Comparison of ENCODE assay signal across 8 cellular contexts in genomic region chr12:124906606-124907261, GRCh38. TPM values are rescaled to one million over a fixed set of nuclear protein-coding genes. Genes with fewer than 3 reads are reported as not detected.
A peak's percentile ranks its signal among the peaks of the same experiment; 100 is the strongest.
DNase-seq lines count a peak whose midpoint lies in the region; ATAC-seq, FAIRE-seq and TF ChIP-seq lines count a peak whose summit lies in the region.

No MANE protein-coding gene starts in this region.

- H3K4me1 ChIP-seq in A549, result peaks cover 75% of the 10 kb centered on the region
- H3K4me1 ChIP-seq in mesenchymal stem cell (ENCODE audit: control insufficient read depth, insufficient read depth, low read depth, low read length), result peaks cover 12% of the 10 kb centered on the region

- H3K4me2 ChIP-seq in A549, result peak overlapping the region; percentile 32
- H3K4me2 ChIP-seq in mesenchymal stem cell (ENCODE audit: low read length, poor library complexity, severe bottlenecking), result no peak overlapping the region

- H3K36me3 ChIP-seq in mesenchymal stem cell (ENCODE audit: control insufficient read depth in 1 of 2, insufficient read depth in 2 of 2, low read depth in 1 of 2, low read length in 2 of 2), result peaks cover 9 to 20% of the 10 kb centered on the region in 2 experiments

- ATAC-seq in A549 (peak; percentile 16 to 34; a peak in 3 of 6 replicates), GM19035 (IDR thresholded peaks at IDR 0.05; ENCODE audit: unreplicated experiment) (peak; percentile 60), HG03439 (IDR thresholded peaks at IDR 0.05; ENCODE audit: unreplicated experiment) (peak; percentile 48)

- peaks cover 8% of the 10 kb centered on the region for H3K79me1 ChIP-seq in mesenchymal stem cell (replicated peaks; ENCODE audit: low read length, poor library complexity, severe bottlenecking)

- CTCF ChIA-PET in A549 (lab: Yijun Ruan, JAX), result interaction anchor here (0.6 to 12.9 kb wide), 44 partner anchors 10 to 874 kb away, joined by 3 to 243 read pairs (median 4); partner anchors contain the start of gene SCARB1

- no peak overlapping the region for H2BK12ac ChIP-seq in mesenchymal stem cell (ENCODE audit: low read length in 2 of 2)

- no peak overlapping the region for H2BK120ac ChIP-seq in mesenchymal stem cell (ENCODE audit: low read depth, low read length)

- H2AK5ac ChIP-seq in mesenchymal stem cell (ENCODE audit: low read length, severe bottlenecking), result peak overlapping the region; percentile 22

- H3K9ac ChIP-seq in mesenchymal stem cell (ENCODE audit: low read length), result peak overlapping the region; percentile 1

- H3K4me3 ChIP-seq in A549 (no peak overlapping the region), mesenchymal stem cell (ENCODE audit: insufficient read depth in 1 of 2, low read depth in 1 of 2, low read length in 2 of 2) (no peak overlapping the region)

- no peaks in the 10 kb centered on the region for H3K27me3 ChIP-seq in mesenchymal stem cell (ENCODE audit: control insufficient read depth in 1 of 2, insufficient read depth in 1 of 2, low read length in 2 of 2)

- no peak overlapping the region for H4K8ac ChIP-seq in mesenchymal stem cell (ENCODE audit: low read length)

- DNase-seq in A549 (ENCODE audit: low read depth in 1 of 2, low spot score in 1 of 2) (peak; percentile 82 to 96), dermis microvascular lymphatic vessel endothelial cell (ENCODE audit: low read depth in 2 of 2) (peak; percentile 90 to 94), mesenchymal stem cell (peak; percentile 94), NCI-H1694 treated with DMSO at 0.1 percent for 48 hours (lab: John Stamatoyannopoulos, UW) (no peak)
- peak; percentile 81 to 97 for DNase-seq in activated CD4-positive, alpha-beta T cell treated with anti-CD3 and anti-CD28 coated beads for 4 hours
- peak; percentile 70 to 81 for DNase-seq in stimulated activated CD8-positive, alpha-beta memory T cell treated with anti-CD3 and anti-CD28 coated beads, Interleukin-7, amount 100 ng/mL, for 1 hour (ENCODE audit: low read depth in 2 of 2)

- no peak for TF ChIP-seq EP300 in A549 (IDR thresholded peaks at IDR 0.05)

- H3K9me3 ChIP-seq in A549 (no peaks in the 10 kb centered on the region), mesenchymal stem cell (ENCODE audit: control insufficient read depth, low read length) (no peaks in the 10 kb centered on the region)

- peak; percentile 100 for TF ChIP-seq CTCF in A549 (IDR thresholded peaks at IDR 0.05)

- H3K4ac ChIP-seq in mesenchymal stem cell (ENCODE audit: low read depth in 1 of 2, low read length in 2 of 2), result peak overlapping the region in 1 of 2 experiments; percentile 73

- TF ChIP-seq POLR2A in A549 (IDR thresholded peaks at IDR 0.05; ENCODE audit: low read length), result no peak

- no peak overlapping the region for H4K91ac ChIP-seq in mesenchymal stem cell (ENCODE audit: low read length)

- POLR2A ChIA-PET in A549 (lab: Yijun Ruan, JAX), result interaction anchor here (1.3 to 5.8 kb wide), 5 partner anchors 9 to 33 kb away, joined by 6 to 41 read pairs (median 12); no protein-coding TSS in a partner anchor

- H2BK5ac ChIP-seq in mesenchymal stem cell (ENCODE audit: low read depth, low read length, poor library complexity, severe bottlenecking), result no peak overlapping the region

- no peak overlapping the region for H3K14ac ChIP-seq in mesenchymal stem cell (ENCODE audit: low read length in 2 of 2)

- no peak overlapping the region for H2AFZ ChIP-seq in mesenchymal stem cell (ENCODE audit: low read depth, low read length)

- no peak overlapping the region for H3K23ac ChIP-seq in mesenchymal stem cell (ENCODE audit: low read length in 2 of 2)

- no peak for FAIRE-seq in A549 (lab: Jason Lieb, UNC)

- peak overlapping the region in 1 of 2 experiments; percentile 57 for H3K18ac ChIP-seq in mesenchymal stem cell (ENCODE audit: low read depth in 1 of 2, low read length in 2 of 2)

- 3% methylated on average over 2 of the region's 2 CpGs for WGBS in A549 (ENCODE audit: missing lambda C conversion rate)
- WGBS in mesenchymal stem cell, result 0% methylated on average over 1 of the region's 2 CpGs

- H3K27ac ChIP-seq in A549 (peak overlapping the region; percentile 72 to 85), mesenchymal stem cell (ENCODE audit: low read length, poor library complexity, severe bottlenecking) (no peak overlapping the region)

- TF ChIP-seq RAD21 in A549 (conservative IDR thresholded peaks at IDR 0.05 in 1 of 2, IDR thresholded peaks at IDR 0.05 in 1 of 2), result peak; percentile 98

- no peak overlapping the region for H2BK15ac ChIP-seq in mesenchymal stem cell (ENCODE audit: low read depth, poor library complexity, severe bottlenecking)

TF ChIP-seq in A549, 52 proteins besides CTCF, POLR2A, EP300 and RAD21:
- no peak for TF ChIP-seq FOSL2 (IDR thresholded peaks at IDR 0.05)
- peak; percentile 61; the same call in 1 of the 2 replicates for TF ChIP-seq FOSL2 (CRISPR knock-in tag; IDR thresholded peaks at IDR 0.05)
- TF ChIP-seq SMC3 (IDR thresholded peaks at IDR 0.05), result peak; percentile 97
- TF ChIP-seq MAFK (IDR thresholded peaks at IDR 0.05; ENCODE audit: partially characterized antibody), result peak; percentile 60
- no peak for TF ChIP-seq USF2 (IDR thresholded peaks at IDR 0.05)
- TF ChIP-seq CEBPB (IDR thresholded peaks at IDR 0.05), result no peak
- TF ChIP-seq HMGXB4 (CRISPR knock-in tag; IDR thresholded peaks at IDR 0.05; ENCODE audit: borderline replicate concordance), result no peak
- TF ChIP-seq MAX (IDR thresholded peaks at IDR 0.05), result peak; percentile 47
- no peak for TF ChIP-seq E2F6 (IDR thresholded peaks at IDR 0.05; ENCODE audit: borderline replicate concordance, low read depth)
- no peak for TF ChIP-seq CBX2 (IDR thresholded peaks at IDR 0.05; ENCODE audit: borderline replicate concordance, low read depth)
- no peak for TF ChIP-seq GATA3 (IDR thresholded peaks at IDR 0.05; ENCODE audit: borderline replicate concordance)

RNA-seq across cellular contexts. Expression of gene UBC, which starts 7.7 kb away (rescaled TPM):
- 2,000 and 2,573 TPM in 2 replicates for polyA plus RNA-seq in A549 (2011; rRNA removed)
- 1,783 and 1,966 TPM in 2 replicates for polyA plus RNA-seq in A549 (2012; cell fraction: cytosol; rRNA removed)
- polyA plus RNA-seq in A549 (2012; cell fraction: nucleus; rRNA removed), result 1,709 and 1,846 TPM in 2 replicates
- 993 to 1,034 TPM (median 1,028 TPM) in 3 replicates for polyA plus RNA-seq in A549 (2017; fragmentation: RNase III; extraction: RNeasy Plus Mini Kit Qiagen cat#74134 plus additional on column Dnase treatment)
- polyA minus RNA-seq in A549 (2011; rRNA and poly(A)+ RNA removed), result 1,104 and 1,174 TPM in 2 replicates
- 1,072 and 1,958 TPM in 2 replicates for total RNA-seq in dermis microvascular lymphatic vessel endothelial cell
- polyA plus RNA-seq in mesenchymal stem cell (2013, experiment 1 of 2), result 1,267 TPM
- polyA plus RNA-seq in mesenchymal stem cell (2013, experiment 2 of 2), result 1,268 TPM

RNA-seq across cellular contexts. Expression of gene SCARB1, which starts 43.1 kb away (rescaled TPM):
- polyA plus RNA-seq in A549 (2011; rRNA removed) (81.1 and 111 TPM in 2 replicates), A549 (2017; fragmentation: RNase III; extraction: RNeasy Plus Mini Kit Qiagen cat#74134 plus additional on column Dnase treatment) (151 to 160 TPM (median 154 TPM) in 3 replicates)
- polyA plus RNA-seq in A549 (2012; cell fraction: cytosol; rRNA removed), result 281 and 385 TPM in 2 replicates
- polyA plus RNA-seq in A549 (2012; cell fraction: nucleus; rRNA removed), result 568 and 899 TPM in 2 replicates
- polyA minus RNA-seq in A549 (2011; rRNA and poly(A)+ RNA removed), result 151 and 173 TPM in 2 replicates
- 11.9 and 17.6 TPM in 2 replicates for total RNA-seq in dermis microvascular lymphatic vessel endothelial cell
- polyA plus RNA-seq in mesenchymal stem cell (2013, experiment 1 of 2), result 69.1 TPM
- polyA plus RNA-seq in mesenchymal stem cell (2013, experiment 2 of 2), result 62.0 TPM
